Comparison of ENCODE assay signal across 25 cellular contexts in the genomic region with DNA sequence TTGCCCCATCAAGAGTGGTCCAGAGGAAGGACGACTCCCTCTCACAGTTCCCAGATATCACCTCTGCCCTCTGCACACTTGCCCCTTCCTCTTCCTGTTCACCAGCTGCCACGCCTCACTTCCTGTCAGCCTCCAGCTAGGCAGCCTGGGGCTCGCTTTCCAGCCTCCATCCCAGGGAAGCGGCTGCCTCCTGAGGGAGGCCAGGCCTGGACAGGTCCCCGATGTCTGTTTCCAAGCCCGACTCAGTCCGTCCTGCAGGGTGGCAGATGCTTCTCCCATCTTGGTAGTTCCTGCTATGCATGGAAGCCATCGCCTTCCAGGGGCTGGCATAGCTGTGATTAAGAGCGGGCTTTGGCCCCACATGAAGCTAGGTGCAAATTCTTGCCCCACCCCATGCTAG.
"Had no signal": no experiment of that assay in that cellular context is flagged by ENCODE, and none has a peak within 500 bp of the region (broad histone marks: within the 10 kb centered on the region; RNA-seq: fewer than 3 reads in every experiment).

No MANE protein-coding gene starts in this region.

- H3K27ac ChIP-seq: colonic mucosa, epithelial cell of prostate, esophagus squamous epithelium, gastrocnemius medialis, heart right ventricle, left lung had no signal

- H3K4me1 ChIP-seq: colonic mucosa, gastrocnemius medialis had no signal

- H3K36me3 ChIP-seq: colonic mucosa, esophagus squamous epithelium, gastrocnemius medialis, heart right ventricle, left lung had no signal

- H3K4me3 ChIP-seq: colonic mucosa, esophagus squamous epithelium, gastrocnemius medialis, heart right ventricle, left lung, lung had no signal

- H3K9me3 ChIP-seq: colonic mucosa, esophagus squamous epithelium, gastrocnemius medialis, heart right ventricle, left lung had no signal

- H3K4me1 Mint-ChIP-seq: memory B cell had no signal

- H3K27ac Mint-ChIP-seq: dendritic cell treated with granulocyte-macrophage colony-stimulating factor and Interleukin-4, amounts not matched to agents 40 ng/mL and 50 ng/mL, for 4 days; endodermal cell; memory B cell had no signal

- H3K36me3 Mint-ChIP-seq: memory B cell had no signal

- H3K27me3 Mint-ChIP-seq: dendritic cell treated with granulocyte-macrophage colony-stimulating factor and Interleukin-4, amounts not matched to agents 40 ng/mL and 50 ng/mL, for 4 days had no signal

- ATAC-seq: effector memory CD8-positive, alpha-beta T cell; esophagus mucosa; gastrocnemius medialis; heart right ventricle; left cardiac atrium; left lung; left ventricle myocardium superior had no signal

- DNase-seq: colonic mucosa; cortex of kidney; effector CD8-positive, alpha-beta T cell; effector memory CD8-positive, alpha-beta T cell; endodermal cell; erythroblast; esophagus squamous epithelium; foreskin fibroblast; foreskin melanocyte; gastrocnemius medialis; glutamatergic neuron; head of caudate nucleus; heart right ventricle; hippocampal formation; left cardiac atrium; left lung; left ventricle myocardium superior; mammary epithelial cell; mesendoderm; midbrain had no signal

- H3K27me3 ChIP-seq: colonic mucosa, gastrocnemius medialis had no signal

- H3K4me3 Mint-ChIP-seq: dendritic cell treated with granulocyte-macrophage colony-stimulating factor and Interleukin-4, amounts not matched to agents 40 ng/mL and 50 ng/mL, for 4 days; effector memory CD8-positive, alpha-beta T cell; endodermal cell; memory B cell had no signal

- H3K9me3 Mint-ChIP-seq: effector memory CD8-positive, alpha-beta T cell; endodermal cell had no signal
